ENCODE assay signal across 8 cellular contexts in the genomic region with DNA sequence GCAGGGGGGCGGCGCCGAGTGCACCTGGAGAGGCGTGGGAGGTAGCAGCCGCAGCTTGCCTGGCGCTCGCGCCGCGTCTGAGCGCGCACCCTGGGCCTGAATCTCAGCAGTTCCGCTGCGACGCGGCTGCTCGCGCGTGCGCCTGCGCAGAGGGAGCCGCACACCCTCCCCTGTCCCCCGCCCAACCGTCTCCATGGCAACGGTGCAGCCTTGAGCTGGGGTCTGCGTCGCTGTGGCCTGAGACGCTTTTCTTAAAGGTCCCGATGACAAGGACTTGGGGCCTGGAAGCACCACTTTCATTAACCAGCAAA. TPM values are rescaled to one million over a fixed set of nuclear protein-coding genes. Genes with fewer than 3 reads are reported as not detected.
A peak's percentile ranks its signal among the peaks of the same experiment; 100 is the strongest.
DNase-seq lines count a peak whose midpoint lies in the region; ATAC-seq and TF ChIP-seq lines count a peak whose summit lies in the region.

A gene with protein sequence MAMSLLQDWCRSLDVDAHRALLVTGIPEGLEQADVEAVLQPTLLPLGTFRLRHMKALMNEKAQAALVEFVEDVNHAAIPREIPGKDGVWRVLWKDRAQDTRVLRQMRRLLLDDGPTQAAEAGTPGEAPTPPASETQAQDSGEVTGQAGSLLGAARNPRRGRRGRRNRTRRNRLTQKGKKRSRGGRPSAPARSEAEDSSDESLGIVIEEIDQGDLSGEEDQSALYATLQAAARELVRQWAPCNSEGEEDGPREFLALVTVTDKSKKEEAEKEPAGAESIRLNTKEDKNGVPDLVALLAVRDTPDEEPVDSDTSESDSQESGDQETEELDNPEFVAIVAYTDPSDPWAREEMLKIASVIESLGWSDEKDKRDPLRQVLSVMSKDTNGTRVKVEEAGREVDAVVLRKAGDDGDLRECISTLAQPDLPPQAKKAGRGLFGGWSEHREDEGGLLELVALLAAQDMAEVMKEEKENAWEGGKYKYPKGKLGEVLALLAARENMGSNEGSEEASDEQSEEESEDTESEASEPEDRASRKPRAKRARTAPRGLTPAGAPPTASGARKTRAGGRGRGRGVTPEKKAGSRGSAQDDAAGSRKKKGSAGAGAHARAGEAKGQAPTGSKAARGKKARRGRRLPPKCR (minus strand): TSS at position 79 of the 311 bp plus-strand sequence. CDS start 402 bp downstream, outside the sequence.

- H3K4me1 ChIP-seq in BLaER1 = peaks cover 74% of the 10 kb centered on the region
- H3K4me1 ChIP-seq in cardiac muscle cell (ENCODE audit: low read depth) = peaks cover 6% of the 10 kb centered on the region

- peak within 1 kb of the TSS; percentile 98 for H3K4me2 ChIP-seq in BLaER1

- H3K4me3 Mint-ChIP-seq in activated T-helper 2 cell treated with anti-CD3 and anti-CD28 coated beads, Interferon-gamma antibody, Interleukin-2, Interleukin-4, amounts not matched to agents 10 μg/mL and 5 μg/mL and 100 μg/mL, durations not matched to agents 14 hours and 24 hours and 36 hours (ENCODE audit: low read depth) = peak within 1 kb of the TSS; percentile 33
- no peak within 1 kb of the TSS for H3K4me3 Mint-ChIP-seq in activated CD8-positive, alpha-beta memory T cell treated with anti-CD3 and anti-CD28 coated beads, Interleukin-2, amount 10 ng/mL, durations not matched to agents 7 days and 5 days

- ATAC-seq in GM18868 (IDR thresholded peaks at IDR 0.05; ENCODE audit: unreplicated experiment) = no peak
- ATAC-seq in HG03196 (IDR thresholded peaks at IDR 0.05; ENCODE audit: unreplicated experiment) = no peak
- ATAC-seq in activated CD8-positive, alpha-beta memory T cell treated with anti-CD3 and anti-CD28 coated beads, Interleukin-2, amount 10 ng/mL, durations not matched to agents 7 days and 5 days = no peak

- H3K27ac Mint-ChIP-seq in activated T-helper 2 cell treated with anti-CD3 and anti-CD28 coated beads, Interferon-gamma antibody, Interleukin-2, Interleukin-4, amounts not matched to agents 10 μg/mL and 5 μg/mL and 100 μg/mL, durations not matched to agents 14 hours and 24 hours and 36 hours = no peak within 1 kb of the TSS
- no peak within 1 kb of the TSS for H3K27ac Mint-ChIP-seq in activated CD8-positive, alpha-beta memory T cell treated with anti-CD3 and anti-CD28 coated beads, Interleukin-2, amount 10 ng/mL, durations not matched to agents 7 days and 5 days

- CTCF ChIA-PET in activated CD8-positive, alpha-beta memory T cell treated with anti-CD3 and anti-CD28 coated beads, Interleukin-2, amount 10 ng/mL, durations not matched to agents 7 days and 5 days (lab: Charles Lee) = interaction anchor here (2.4 kb wide), 1 partner anchor 8 kb away, joined by 7 read pairs; no protein-coding TSS in a partner anchor

- TF ChIP-seq CTCF in cardiac muscle cell (IDR thresholded peaks at IDR 0.05; ENCODE audit: low read depth, low read length) = no peak

- H3K36me3 ChIP-seq in BLaER1 (no peaks in the 10 kb centered on the region), cardiac muscle cell (no peaks in the 10 kb centered on the region)

- H3K27me3 ChIP-seq in BLaER1 (peaks cover 57% of the 10 kb centered on the region), cardiac muscle cell (peaks cover 6% of the 10 kb centered on the region)

- no peak within 1 kb of the TSS for H3K27ac ChIP-seq in BLaER1
- H3K27ac ChIP-seq in cardiac muscle cell = no peak within 1 kb of the TSS

- H3K4me3 ChIP-seq in BLaER1 (no peak within 1 kb of the TSS; the same call in 1 of the 2 replicates), cardiac muscle cell (peak within 1 kb of the TSS; percentile 38)

- no peaks in the 10 kb centered on the region for H3K36me3 Mint-ChIP-seq in activated T-helper 2 cell treated with anti-CD3 and anti-CD28 coated beads, Interferon-gamma antibody, Interleukin-2, Interleukin-4, amounts not matched to agents 10 μg/mL and 5 μg/mL and 100 μg/mL, durations not matched to agents 14 hours and 24 hours and 36 hours (ENCODE audit: low read depth)
- no peaks in the 10 kb centered on the region for H3K36me3 Mint-ChIP-seq in activated CD8-positive, alpha-beta memory T cell treated with anti-CD3 and anti-CD28 coated beads, Interleukin-2, amount 10 ng/mL, durations not matched to agents 7 days and 5 days

- H3K4me1 Mint-ChIP-seq in activated T-helper 2 cell treated with anti-CD3 and anti-CD28 coated beads, Interferon-gamma antibody, Interleukin-2, Interleukin-4, amounts not matched to agents 10 μg/mL and 5 μg/mL and 100 μg/mL, durations not matched to agents 14 hours and 24 hours and 36 hours (ENCODE audit: low read depth) = peaks cover 3% of the 10 kb centered on the region
- peaks cover 8% of the 10 kb centered on the region for H3K4me1 Mint-ChIP-seq in activated CD8-positive, alpha-beta memory T cell treated with anti-CD3 and anti-CD28 coated beads, Interleukin-2, amount 10 ng/mL, durations not matched to agents 7 days and 5 days

- no peak within 1 kb of the TSS for H3K9ac ChIP-seq in BLaER1

- intact Hi-C loops in activated T-helper 2 cell treated with anti-CD3 and anti-CD28 coated beads, Interferon-gamma antibody, Interleukin-2, Interleukin-4, amounts not matched to agents 10 μg/mL and 5 μg/mL and 100 μg/mL, durations not matched to agents 14 hours and 24 hours and 36 hours (cut with micrococcal nuclease) = no loop called here
- intact Hi-C loops in posterior cingulate gyrus (cut with DNase I) = no loop called here

- H3K9me3 ChIP-seq in BLaER1 (no peaks in the 10 kb centered on the region), cardiac muscle cell (ENCODE audit: low read depth) (no peaks in the 10 kb centered on the region)

- no peaks in the 10 kb centered on the region for H4K20me1 ChIP-seq in BLaER1

- DNase-seq in NCI-H1694 treated with DMSO at 0.1 percent for 48 hours (lab: John Stamatoyannopoulos, UW) (peak; percentile 51), cardiac muscle cell (ENCODE audit: low read depth in 1 of 2, low spot score in 1 of 2) (peak; percentile 71 to 96), posterior cingulate gyrus (peak; percentile 82 to 98 (median 90))
- no peak for DNase-seq in activated T-helper 2 cell treated with anti-CD3 and anti-CD28 coated beads, Interferon-gamma antibody, Interleukin-2, Interleukin-4, amounts not matched to agents 10 μg/mL and 5 μg/mL and 100 μg/mL, durations not matched to agents 14 hours and 24 hours and 36 hours (ENCODE audit: low spot score)
- DNase-seq in activated CD8-positive, alpha-beta memory T cell treated with anti-CD3 and anti-CD28 coated beads, Interleukin-2, amount 10 ng/mL, durations not matched to agents 7 days and 5 days = no peak

- peaks cover 65% of the 10 kb centered on the region for H3K27me3 Mint-ChIP-seq in activated T-helper 2 cell treated with anti-CD3 and anti-CD28 coated beads, Interferon-gamma antibody, Interleukin-2, Interleukin-4, amounts not matched to agents 10 μg/mL and 5 μg/mL and 100 μg/mL, durations not matched to agents 14 hours and 24 hours and 36 hours (ENCODE audit: low read depth)
- peaks cover 79% of the 10 kb centered on the region for H3K27me3 Mint-ChIP-seq in activated CD8-positive, alpha-beta memory T cell treated with anti-CD3 and anti-CD28 coated beads, Interleukin-2, amount 10 ng/mL, durations not matched to agents 7 days and 5 days

- H3K9me3 Mint-ChIP-seq in activated T-helper 2 cell treated with anti-CD3 and anti-CD28 coated beads, Interferon-gamma antibody, Interleukin-2, Interleukin-4, amounts not matched to agents 10 μg/mL and 5 μg/mL and 100 μg/mL, durations not matched to agents 14 hours and 24 hours and 36 hours = no peaks in the 10 kb centered on the region
- no peaks in the 10 kb centered on the region for H3K9me3 Mint-ChIP-seq in activated CD8-positive, alpha-beta memory T cell treated with anti-CD3 and anti-CD28 coated beads, Interleukin-2, amount 10 ng/mL, durations not matched to agents 7 days and 5 days (ENCODE audit: low read depth)

RNA-seq across cellular contexts. Expression of the gene that starts here (rescaled TPM):
- total RNA-seq in activated T-helper 2 cell treated with anti-CD3 and anti-CD28 coated beads, Interferon-gamma antibody, Interleukin-2, Interleukin-4, amounts not matched to agents 10 μg/mL and 5 μg/mL and 100 μg/mL, durations not matched to agents 14 hours and 24 hours and 36 hours = not detected in 2 replicates
- 8.8 and 13.5 TPM in 2 replicates for total RNA-seq in cardiac muscle cell
- polyA plus RNA-seq in cardiac muscle cell = 4.1 and 8.8 TPM in 2 replicates
- not detected for total RNA-seq in activated CD8-positive, alpha-beta memory T cell treated with anti-CD3 and anti-CD28 coated beads, Interleukin-2, amount 10 ng/mL, durations not matched to agents 7 days and 5 days

Comparison
In these comparisons a context has a peak if more than half of its experiments do, and no peak if none do; other contexts are left out.
1. DNase-seq: peak in NCI-H1694 treated with DMSO at 0.1 percent for 48 hours (single experiment), cardiac muscle cell (2 of 2) and posterior cingulate gyrus (10 of 10); none in activated T-helper 2 cell treated with anti-CD3 and anti-CD28 coated beads, Interferon-gamma antibody, Interleukin-2, Interleukin-4, amounts not matched to agents 10 μg/mL and 5 μg/mL and 100 μg/mL, durations not matched to agents 14 hours and 24 hours and 36 hours (single experiment) and activated CD8-positive, alpha-beta memory T cell treated with anti-CD3 and anti-CD28 coated beads, Interleukin-2, amount 10 ng/mL, durations not matched to agents 7 days and 5 days (single experiment).